8 cellular contexts compared by ENCODE assay signal in genomic region chr10:99805190-99805589, GRCh38.
"Had no signal": no experiment of that assay in that cellular context is flagged by ENCODE, and none has a peak within 500 bp of the region (broad histone marks: within the 10 kb centered on the region; RNA-seq: fewer than 3 reads in every experiment).

No MANE protein-coding gene starts in this region.

- H2AFZ ChIP-seq: GM23338 had no signal

- H3K4me3 ChIP-seq: GM23338 had no signal

- ATAC-seq: GM23338, HCT116 had no signal

- H3K4me2 ChIP-seq: GM23338 had no signal

- DNase-seq: H9, HFFc6, KG1 had no signal

- FAIRE-seq: H1, H54, HTR-8/SVneo had no signal
